ENCODE assay signal across 32 cellular contexts in genomic region chr10:46267132-46267985, GRCh38. TPM values are rescaled to one million over a fixed set of nuclear protein-coding genes. Genes with fewer than 3 reads are reported as not detected.
A peak's percentile ranks its signal among the peaks of the same experiment; 100 is the strongest.
DNase-seq lines count a peak whose midpoint lies in the region; ATAC-seq and TF ChIP-seq lines count a peak whose summit lies in the region.
"Had no signal": no experiment of that assay in that cellular context is flagged by ENCODE, and none has a peak within 500 bp of the region (broad histone marks: within the 10 kb centered on the region; RNA-seq: fewer than 3 reads in every experiment).

No MANE protein-coding gene starts in this region.

- H3K27ac ChIP-seq in right atrium auricular region = no peak overlapping the region
- H3K27ac ChIP-seq in heart left ventricle = no peak overlapping the region
- H3K27ac ChIP-seq in naive thymus-derived CD4-positive, alpha-beta T cell (ENCODE audit: low read depth, low read length) = peak overlapping the region; percentile 86
- H3K27ac ChIP-seq: adrenal gland, gastroesophageal sphincter, neural progenitor cell, prostate gland had no signal

- H3K36me3 ChIP-seq in right atrium auricular region (no peaks in the 10 kb centered on the region), heart left ventricle (no peaks in the 10 kb centered on the region), Loucy (ENCODE audit: insufficient read depth, low read length) (no peaks in the 10 kb centered on the region)
- peaks cover 0 to 5% (median 4%) of the 10 kb centered on the region in 3 experiments for H3K36me3 ChIP-seq in naive thymus-derived CD4-positive, alpha-beta T cell (ENCODE audit: control insufficient read depth in 2 of 3, insufficient read depth in 3 of 3, low read length in 3 of 3)
- H3K36me3 ChIP-seq: adrenal gland, gastroesophageal sphincter, neural progenitor cell, prostate gland, WERI-Rb-1 had no signal

- H2AFZ ChIP-seq in Loucy (ENCODE audit: low read length) = no peak overlapping the region
- H2AFZ ChIP-seq: neural progenitor cell had no signal

- ATAC-seq in heart left ventricle = no peak
- ATAC-seq in naive thymus-derived CD4-positive, alpha-beta T cell = no peak
- ATAC-seq: gastroesophageal sphincter, left colon had no signal

- intact Hi-C loops in heart left ventricle (cut with DNase I) = no loop called here
- intact Hi-C loops in naive thymus-derived CD4-positive, alpha-beta T cell (cut with micrococcal nuclease) = loop anchor here in 1 of 2 donors (5.0 kb wide), 2 partner anchors 40 to 245 kb away; no protein-coding TSS in a partner anchor

- TF ChIP-seq POLR2A in heart left ventricle (IDR thresholded peaks at IDR 0.05) = no peak

- H3K27ac Mint-ChIP-seq in naive thymus-derived CD4-positive, alpha-beta T cell = no peak overlapping the region
- H3K27ac Mint-ChIP-seq: brain; IgD-negative memory B cell; immature natural killer cell; neural progenitor cell; stimulated activated naive B cell treated with anti-CD40 and anti-IgM and Interleukin-4, amounts not matched to agents 10 μg/mL and 1 μg/mL and 100 μg/mL, for 72 hours had no signal

- POLR2A ChIA-PET in naive thymus-derived CD4-positive, alpha-beta T cell (lab: Charles Lee) = interaction anchor here (1.2 kb wide), 1 partner anchor 17 kb away, joined by 3 read pairs; no protein-coding TSS in a partner anchor

- CTCF ChIA-PET in naive thymus-derived CD4-positive, alpha-beta T cell (lab: Charles Lee) = interaction anchor here (1.0 kb wide), 1 partner anchor 12 kb away, joined by 3 read pairs; no protein-coding TSS in a partner anchor

- H3F3A ChIP-seq in Loucy (ENCODE audit: low read depth) = no peaks in the 10 kb centered on the region

- peak overlapping the region; percentile 79 for H3K9ac ChIP-seq in Loucy (ENCODE audit: low read depth, low read length, poor library complexity, severe bottlenecking)
- H3K9ac ChIP-seq: neural progenitor cell had no signal

- H3K4me3 ChIP-seq in right atrium auricular region (no peak overlapping the region), heart left ventricle (no peak overlapping the region), Loucy (ENCODE audit: low read length, poor library complexity, severe bottlenecking) (peak overlapping the region; percentile 67)
- H3K4me3 ChIP-seq in naive thymus-derived CD4-positive, alpha-beta T cell (ENCODE audit: low read length) = peak overlapping the region; percentile 84
- H3K4me3 ChIP-seq: adrenal gland, gastroesophageal sphincter, neural progenitor cell, prostate gland had no signal

- peak overlapping the region; percentile 81 for H3K4me2 ChIP-seq in Loucy (ENCODE audit: low read depth, low read length, poor library complexity, severe bottlenecking)
- H3K4me2 ChIP-seq: neural progenitor cell had no signal

- no peaks in the 10 kb centered on the region for H3K27me3 Mint-ChIP-seq in naive thymus-derived CD4-positive, alpha-beta T cell
- H3K27me3 Mint-ChIP-seq: IgD-negative memory B cell; stimulated activated naive B cell treated with anti-CD40 and anti-IgM and Interleukin-4, amounts not matched to agents 10 μg/mL and 1 μg/mL and 100 μg/mL, for 72 hours had no signal

- H3K79me2 ChIP-seq in Loucy (ENCODE audit: insufficient read depth, low read length) = peaks cover 27% of the 10 kb centered on the region

- H3K27me3 ChIP-seq in right atrium auricular region = no peaks in the 10 kb centered on the region
- H3K27me3 ChIP-seq in heart left ventricle = no peaks in the 10 kb centered on the region
- H3K27me3 ChIP-seq in Loucy (ENCODE audit: insufficient read depth, low read length, poor library complexity, severe bottlenecking) = no peaks in the 10 kb centered on the region
- no peaks in the 10 kb centered on the region for H3K27me3 ChIP-seq in naive thymus-derived CD4-positive, alpha-beta T cell (ENCODE audit: control insufficient read depth in 2 of 2, insufficient read depth in 2 of 2, low read length in 2 of 2)
- H3K27me3 ChIP-seq: adrenal gland, gastroesophageal sphincter, neural progenitor cell had no signal

- H3K4me1 ChIP-seq in right atrium auricular region (no peaks in the 10 kb centered on the region), heart left ventricle (no peaks in the 10 kb centered on the region), Loucy (ENCODE audit: insufficient read depth, low read length, poor library complexity, severe bottlenecking) (peaks cover 48% of the 10 kb centered on the region)
- peaks cover 36 to 48% of the 10 kb centered on the region in 2 donors for H3K4me1 ChIP-seq in naive thymus-derived CD4-positive, alpha-beta T cell (ENCODE audit: control insufficient read depth in 2 of 2, insufficient read depth in 2 of 2, low read length in 2 of 2)
- H3K4me1 ChIP-seq: adrenal gland, gastroesophageal sphincter, neural progenitor cell, prostate gland had no signal

- H3K9me3 ChIP-seq in right atrium auricular region (no peaks in the 10 kb centered on the region), heart left ventricle (no peaks in the 10 kb centered on the region), Loucy (ENCODE audit: insufficient read depth, low read depth, low read length) (no peaks in the 10 kb centered on the region)
- no peaks in the 10 kb centered on the region for H3K9me3 ChIP-seq in naive thymus-derived CD4-positive, alpha-beta T cell (ENCODE audit: control insufficient read depth in 2 of 3, low read length in 3 of 3)
- H3K9me3 ChIP-seq: adrenal gland, gastroesophageal sphincter, prostate gland had no signal

- H4K20me1 ChIP-seq in Loucy (ENCODE audit: insufficient read depth, low read length, poor library complexity, severe bottlenecking) = no peaks in the 10 kb centered on the region

- no peak overlapping the region for H3K4me3 Mint-ChIP-seq in naive thymus-derived CD4-positive, alpha-beta T cell
- H3K4me3 Mint-ChIP-seq: brain; IgD-negative memory B cell; immature natural killer cell; neural progenitor cell; stimulated activated naive B cell treated with anti-CD40 and anti-IgM and Interleukin-4, amounts not matched to agents 10 μg/mL and 1 μg/mL and 100 μg/mL, for 72 hours had no signal

- DNase-seq in right atrium auricular region (ENCODE audit: low spot score) = peak; percentile 16
- DNase-seq in heart left ventricle = no peak
- no peak for DNase-seq in naive thymus-derived CD4-positive, alpha-beta T cell
- no peak for DNase-seq in dedifferentiated amniotic fluid mesenchymal stem cell (ENCODE audit: extremely low spot score)
- DNase-seq in ureter (ENCODE audit: low spot score) = no peak
- DNase-seq in pons (ENCODE audit: low spot score) = no peak
- DNase-seq: activated CD4-positive, alpha-beta T cell treated with anti-CD3 and anti-CD28 coated beads, Interleukin-2, amount 50 U/mL, for 1 hour; activated gamma-delta T cell; C1 segment of cervical spinal cord; cerebellar nuclear complex; hippocampal formation; immature natural killer cell; left colon; mammary epithelial cell; NCI-H1105 treated with DMSO at 0.1 percent for 48 hours; NCI-H2029 treated with DMSO at 0.1 percent for 48 hours; NCI-H226; stimulated activated naive B cell treated with anti-CD40 and anti-IgM and Interleukin-4, amounts not matched to agents 10 μg/mL and 1 μg/mL and 100 μg/mL, for 72 hours; T1000 had no signal

- peaks cover 28 to 60% (median 45%) of the 10 kb centered on the region in 7 donors for H3K4me1 Mint-ChIP-seq in naive thymus-derived CD4-positive, alpha-beta T cell
- H3K4me1 Mint-ChIP-seq: brain had no signal

- H3K9me3 Mint-ChIP-seq in naive thymus-derived CD4-positive, alpha-beta T cell = no peaks in the 10 kb centered on the region
- H3K9me3 Mint-ChIP-seq: brain; IgD-negative memory B cell; immature natural killer cell; neural progenitor cell; stimulated activated naive B cell treated with anti-CD40 and anti-IgM and Interleukin-4, amounts not matched to agents 10 μg/mL and 1 μg/mL and 100 μg/mL, for 72 hours had no signal

- H3K9me2 ChIP-seq in Loucy (replicated peaks; ENCODE audit: low read depth, low read length) = no peaks in the 10 kb centered on the region

- WGBS in heart left ventricle, 4 donors = 75 to 89% (median 87%) methylated on average over 10 of the region's 10 CpGs

- H3K36me3 Mint-ChIP-seq in naive thymus-derived CD4-positive, alpha-beta T cell = peaks cover 0 to 6% (median 4%) of the 10 kb centered on the region in 5 donors
- H3K36me3 Mint-ChIP-seq: brain; IgD-negative memory B cell; immature natural killer cell; neural progenitor cell; stimulated activated naive B cell treated with anti-CD40 and anti-IgM and Interleukin-4, amounts not matched to agents 10 μg/mL and 1 μg/mL and 100 μg/mL, for 72 hours had no signal

- TF ChIP-seq CTCF in right atrium auricular region (IDR thresholded peaks at IDR 0.05) (no peak), heart left ventricle (IDR thresholded peaks at IDR 0.05) (no peak), Loucy (conservative IDR thresholded peaks at IDR 0.05; ENCODE audit: low read length) (no peak)

RNA-seq across cellular contexts. Expression of gene ANTXRL, which starts 19.4 kb away (rescaled TPM):
- not detected for total RNA-seq in right atrium auricular region
- under 1 TPM in 2 of 9 donors, not detected in 7; 0.42 to 0.90 TPM for total RNA-seq in heart left ventricle
- under 1 TPM in 1 of 2 donors, not detected in 1; 0.99 TPM for polyA plus RNA-seq in heart left ventricle
- under 1 TPM in 1 of 5 experiments, not detected in 4; 0.97 TPM for total RNA-seq in naive thymus-derived CD4-positive, alpha-beta T cell
- polyA plus RNA-seq in naive thymus-derived CD4-positive, alpha-beta T cell = not detected
- total RNA-seq in ureter = not detected
- total RNA-seq: endothelial cell of umbilical vein, fibroblast of lung, gastroesophageal sphincter, H1, left colon, M059J, mammary epithelial cell, temporal lobe had no signal
- polyA plus RNA-seq: endothelial cell of umbilical vein, fibroblast of lung, H1, IgD-negative memory B cell, immature natural killer cell, mammary epithelial cell had no signal

Comparison
In these comparisons a context has a peak if more than half of its experiments do, and no peak if none do; other contexts are left out.
1. H3K4me3 ChIP-seq: peak in Loucy (single experiment) and naive thymus-derived CD4-positive, alpha-beta T cell (single experiment); none in right atrium auricular region (0 of 2) and heart left ventricle (0 of 12).